ENCODE assay signal across 10 cellular contexts in the genomic region with DNA sequence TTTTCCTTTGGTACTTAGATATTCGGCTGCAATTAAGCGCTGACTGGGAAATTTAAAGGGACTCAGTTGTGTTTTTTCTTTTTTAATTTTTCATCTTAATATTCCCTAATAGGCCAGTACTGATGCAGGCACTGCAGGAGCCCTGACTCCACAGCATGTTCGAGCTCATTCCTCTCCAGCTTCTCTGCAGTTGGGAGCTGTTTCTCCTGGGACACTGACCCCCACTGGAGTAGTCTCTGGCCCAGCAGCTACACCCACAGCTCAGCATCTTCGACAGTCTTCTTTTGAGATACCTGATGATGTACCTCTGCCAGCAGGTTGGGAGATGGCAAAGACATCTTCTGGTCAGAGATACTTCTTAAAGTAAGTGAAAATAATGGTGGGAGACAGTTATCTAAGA. TPM values are rescaled to one million over a fixed set of nuclear protein-coding genes. Genes with fewer than 3 reads are reported as not detected.
DNase-seq lines count a peak whose midpoint lies in the region; ATAC-seq and TF ChIP-seq lines count a peak whose summit lies in the region.
"Had no signal": no experiment of that assay in that cellular context is flagged by ENCODE, and none has a peak within 500 bp of the region (broad histone marks: within the 10 kb centered on the region; RNA-seq: fewer than 3 reads in every experiment).

No MANE protein-coding gene starts in this region.

- no peak overlapping the region for H2BK5ac ChIP-seq in mesendoderm (ENCODE audit: low read length)

- peaks cover 34% of the 10 kb centered on the region for H3K79me2 ChIP-seq in mesendoderm (ENCODE audit: control insufficient read depth, insufficient read depth, low read length)

- no peaks in the 10 kb centered on the region for H3K79me1 ChIP-seq in mesendoderm (ENCODE audit: low read length)

- H3K27me3 ChIP-seq in HUES48 (ENCODE audit: control insufficient read depth, insufficient read depth, low read length) (no peaks in the 10 kb centered on the region), mesendoderm (ENCODE audit: insufficient read depth, low read length, poor library complexity) (no peaks in the 10 kb centered on the region)

- no peaks in the 10 kb centered on the region for H3K9me3 ChIP-seq in HUES48 (ENCODE audit: control insufficient read depth, insufficient read depth, low read length)

- TF ChIP-seq CTCF in chondrocyte (IDR thresholded peaks at IDR 0.05) (no peak), type B pancreatic cell (conservative IDR thresholded peaks at IDR 0.05) (no peak)

- H3K36me3 Mint-ChIP-seq in chondrocyte (ENCODE audit: low read depth) (peaks cover 4% of the 10 kb centered on the region), type B pancreatic cell (peaks cover 19% of the 10 kb centered on the region)

- H3K23ac ChIP-seq in mesendoderm (ENCODE audit: low read length) = no peak overlapping the region

- H2AK5ac ChIP-seq in mesendoderm (ENCODE audit: low read length) = no peak overlapping the region

- H3K27ac Mint-ChIP-seq in chondrocyte (ENCODE audit: unreplicated experiment) = peak overlapping the region; percentile 76
- peak overlapping the region; percentile 80 for H3K27ac Mint-ChIP-seq in type B pancreatic cell

- no peak for ATAC-seq in GM19328 (IDR thresholded peaks at IDR 0.05; ENCODE audit: unreplicated experiment)
- ATAC-seq: esophagus mucosa had no signal

- H2BK15ac ChIP-seq in mesendoderm (replicated peaks; ENCODE audit: low read depth) = no peak overlapping the region

- H4K8ac ChIP-seq in mesendoderm (ENCODE audit: low read depth, low read length) = no peak overlapping the region

- H3K36me3 ChIP-seq in HUES48 (ENCODE audit: control insufficient read depth, insufficient read depth, low read length) = peaks cover 11% of the 10 kb centered on the region; the same call in 1 of the 2 replicates
- H3K36me3 ChIP-seq in mesendoderm (ENCODE audit: control insufficient read depth, insufficient read depth, low read length) = no peaks in the 10 kb centered on the region

- no peak overlapping the region for H3K18ac ChIP-seq in mesendoderm (ENCODE audit: low read length)

- no peak overlapping the region for H3K9ac ChIP-seq in HUES48 (ENCODE audit: low read depth, low read length)
- H3K9ac ChIP-seq in mesendoderm (ENCODE audit: low read length) = no peak overlapping the region

- H3K56ac ChIP-seq in mesendoderm (ENCODE audit: low read length) = no peak overlapping the region

- DNase-seq in chondrocyte (ENCODE audit: low spot score) (no peak), mesendoderm (peak; percentile 46), type B pancreatic cell (ENCODE audit: extremely low spot score, unreplicated experiment) (no peak), NCI-H69 (lab: John Stamatoyannopoulos, UW) (no peak), NCI-H526 treated with DMSO at 0.1 percent for 48 hours (lab: John Stamatoyannopoulos, UW) (no peak), SW480 (ENCODE audit: low spot score) (no peak)
- DNase-seq: substantia nigra had no signal

- H3K4me1 Mint-ChIP-seq in chondrocyte (ENCODE audit: low read depth) (peaks cover 68% of the 10 kb centered on the region), type B pancreatic cell (ENCODE audit: unreplicated experiment) (peaks cover 46% of the 10 kb centered on the region)

- no peak overlapping the region for H3K4ac ChIP-seq in mesendoderm (ENCODE audit: low read depth, low read length)

- H3K4me3 ChIP-seq in HUES48 (ENCODE audit: low read depth, low read length) (peak overlapping the region; percentile 18; the same call in 1 of the 2 replicates), mesendoderm (ENCODE audit: low read length) (no peak overlapping the region)

- H3K27ac ChIP-seq in HUES48 (ENCODE audit: low read depth, low read length) (peak overlapping the region; percentile 98), mesendoderm (ENCODE audit: low read depth, low read length) (no peak overlapping the region)

- no peak overlapping the region for H2BK120ac ChIP-seq in mesendoderm (ENCODE audit: low read depth, low read length)

- peaks cover 72% of the 10 kb centered on the region for H3K4me1 ChIP-seq in HUES48 (ENCODE audit: control insufficient read depth, insufficient read depth, low read length)
- H3K4me1 ChIP-seq in mesendoderm (ENCODE audit: control insufficient read depth, low read depth, low read length) = peaks cover 5% of the 10 kb centered on the region

- no peak overlapping the region for H3K4me2 ChIP-seq in mesendoderm (ENCODE audit: low read length)

- WGBS in mesendoderm (ENCODE audit: extremely low coverage, insufficient coverage, low lambda C conversion rate) = no CpG with 5 or more reads among the region's 4 CpGs

- H4K5ac ChIP-seq in mesendoderm (ENCODE audit: low read length) = no peak overlapping the region

- H3K27me3 Mint-ChIP-seq in chondrocyte (ENCODE audit: low read depth) (no peaks in the 10 kb centered on the region), type B pancreatic cell (no peaks in the 10 kb centered on the region)

- H3K4me3 Mint-ChIP-seq in chondrocyte (ENCODE audit: unreplicated experiment) (peak overlapping the region; percentile 53), type B pancreatic cell (peak overlapping the region; percentile 99)

- H3K9me3 Mint-ChIP-seq in chondrocyte (ENCODE audit: low read depth) (no peaks in the 10 kb centered on the region), type B pancreatic cell (no peaks in the 10 kb centered on the region)

RNA-seq across cellular contexts. Expression of gene YAP1, which starts 3.8 kb away (rescaled TPM):
- total RNA-seq in chondrocyte = 114 to 132 TPM (median 116 TPM) in 3 replicates
- 87.6 TPM for polyA plus RNA-seq in mesendoderm (2013, experiment 1 of 2)
- 85.5 TPM for polyA plus RNA-seq in mesendoderm (2013, experiment 2 of 2)
- total RNA-seq in type B pancreatic cell (ENCODE audit: low replicate concordance) = 183 and 199 TPM in 2 replicates
